Comparison of ENCODE assay signal across 8 cellular contexts in genomic region chr9:99820330-99821186, GRCh38. TPM values are rescaled to one million over a fixed set of nuclear protein-coding genes. Genes with fewer than 3 reads are reported as not detected.
DNase-seq lines count a peak whose midpoint lies in the region; ATAC-seq and TF ChIP-seq lines count a peak whose summit lies in the region.

No MANE protein-coding gene starts in this region.

- no peaks in the 10 kb centered on the region for H3K36me3 ChIP-seq in mucosa of rectum (ENCODE audit: control insufficient read depth in 2 of 2, insufficient read depth in 2 of 2, low read length in 2 of 2)
- H3K36me3 ChIP-seq in stomach = no peaks in the 10 kb centered on the region

- TF ChIP-seq POLR2A in stomach (IDR thresholded peaks at IDR 0.05) = peak in 1 of 4 donors; percentile 41

- H3K27me3 ChIP-seq in mucosa of rectum (ENCODE audit: control insufficient read depth in 2 of 2, insufficient read depth in 2 of 2, low read length in 2 of 2) = peaks cover 21 to 35% of the 10 kb centered on the region in 2 donors
- peaks cover 0 to 36% (median 15%) of the 10 kb centered on the region in 3 donors for H3K27me3 ChIP-seq in stomach

- H3K4me3 ChIP-seq in mucosa of rectum (ENCODE audit: low read length in 2 of 2) = peak overlapping the region; percentile 84 to 99
- H3K4me3 ChIP-seq in stomach = peak overlapping the region; percentile 71 to 95 (median 81)

- TF ChIP-seq EP300 in stomach (IDR thresholded peaks at IDR 0.05) = no peak

- intact Hi-C loops in stomach (cut with DNase I; ENCODE audit: low total_unique reads) = no loop called here

- H3K4me1 ChIP-seq in mucosa of rectum (ENCODE audit: control insufficient read depth in 2 of 2, insufficient read depth in 2 of 2, low read length in 2 of 2) (peaks cover 43 to 47% of the 10 kb centered on the region in 2 donors), stomach (peaks cover 23 to 57% (median 54%) of the 10 kb centered on the region in 4 donors)

- DNase-seq in NCI-H82 (lab: John Stamatoyannopoulos, UW) (peak; percentile 48), NCI-H82 treated with DMSO at 0.1 percent for 48 hours (lab: John Stamatoyannopoulos, UW; ENCODE audit: unreplicated experiment) (no peak), NCI-H748 (lab: John Stamatoyannopoulos, UW; ENCODE audit: unreplicated experiment) (peak; percentile 80), stomach (peak; percentile 68)
- peak; percentile 37 for DNase-seq in activated T-cell treated with anti-CD3 and anti-CD28 coated beads, Interleukin-2, amount 50 U/mL, for 4 hours

- H3K4me1 Mint-ChIP-seq in activated T-cell treated with anti-CD3 and anti-CD28 coated beads, Interleukin-2, amount 50 U/mL, for 4 hours (ENCODE audit: low read depth) = peaks cover 57% of the 10 kb centered on the region

- peak overlapping the region; percentile 64 to 85 for H3K9ac ChIP-seq in mucosa of rectum (ENCODE audit: low read depth in 1 of 2, low read length in 2 of 2)

- no peaks in the 10 kb centered on the region for H3K9me3 Mint-ChIP-seq in activated T-cell treated with anti-CD3 and anti-CD28 coated beads, Interleukin-2, amount 50 U/mL, for 4 hours

- TF ChIP-seq CTCF in stomach (IDR thresholded peaks at IDR 0.05) = no peak

- H3K27ac ChIP-seq in mucosa of rectum (ENCODE audit: low read depth in 2 of 2, low read length in 2 of 2) (peak overlapping the region; percentile 66 to 91), stomach (peak overlapping the region; percentile 92 to 100 (median 99))

- H3K36me3 Mint-ChIP-seq in activated T-cell treated with anti-CD3 and anti-CD28 coated beads, Interleukin-2, amount 50 U/mL, for 4 hours (ENCODE audit: insufficient read depth) = no peaks in the 10 kb centered on the region

- peak overlapping the region; percentile 96 for H3K4me3 Mint-ChIP-seq in activated T-cell treated with anti-CD3 and anti-CD28 coated beads, Interleukin-2, amount 50 U/mL, for 4 hours

- peaks cover 12% of the 10 kb centered on the region for H3K27me3 Mint-ChIP-seq in activated T-cell treated with anti-CD3 and anti-CD28 coated beads, Interleukin-2, amount 50 U/mL, for 4 hours (ENCODE audit: low read depth)

- ATAC-seq in activated T-cell treated with anti-CD3 and anti-CD28 coated beads, Interleukin-2, amount 50 U/mL, for 4 hours = no peak
- ATAC-seq in esophagus mucosa (peak; percentile 21), GM18498 (IDR thresholded peaks at IDR 0.05; ENCODE audit: unreplicated experiment) (no peak)

- H3K9me3 ChIP-seq in mucosa of rectum (ENCODE audit: control insufficient read depth in 2 of 2, low read length in 2 of 2) = no peaks in the 10 kb centered on the region
- H3K9me3 ChIP-seq in stomach = no peaks in the 10 kb centered on the region

- 0 to 1% (median 0%) methylated on average over 33 to 34 of the region's 34 CpGs for WGBS in stomach, 5 donors

RNA-seq across cellular contexts. Expression of gene NR4A3, which starts 1.1 kb away (rescaled TPM):
- 10 to 100 TPM; 23.2 to 26.5 (median 24.9) TPM for total RNA-seq in activated T-cell treated with anti-CD3 and anti-CD28 coated beads, Interleukin-2, amount 50 U/mL, for 4 hours
- total RNA-seq in esophagus mucosa = 0.24 TPM
- 10 to 100 TPM in 1 of 5 donors, 1 to 10 TPM in 3, under 1 TPM in 1; 0.58 to 51.8 (median 2.6) TPM for total RNA-seq in stomach
- 1 to 10 TPM; 1.3 to 4.9 (median 3.9) TPM for polyA plus RNA-seq in stomach
